23 cellular contexts compared by ENCODE assay signal in genomic region chr6:101527467-101527866, GRCh38.
"Had no signal": no experiment of that assay in that cellular context is flagged by ENCODE, and none has a peak within 500 bp of the region (broad histone marks: within the 10 kb centered on the region; RNA-seq: fewer than 3 reads in every experiment).

No MANE protein-coding gene starts in this region.

- H3K36me3 ChIP-seq: colonic mucosa, esophagus squamous epithelium, gastroesophageal sphincter, heart right ventricle, left lung, lower lobe of right lung had no signal

- H3K27ac Mint-ChIP-seq: dendritic cell treated with granulocyte-macrophage colony-stimulating factor and Interleukin-4, amounts not matched to agents 40 ng/mL and 50 ng/mL, for 4 days; effector memory CD8-positive, alpha-beta T cell; endodermal cell; mesothelial cell of epicardium; naive B cell had no signal

- ATAC-seq: effector memory CD8-positive, alpha-beta T cell; esophagus mucosa; gastroesophageal sphincter; heart right ventricle; left cardiac atrium; left lung; left ventricle myocardium superior; lower lobe of right lung had no signal

- H3K27me3 Mint-ChIP-seq: dendritic cell treated with granulocyte-macrophage colony-stimulating factor and Interleukin-4, amounts not matched to agents 40 ng/mL and 50 ng/mL, for 4 days; effector memory CD8-positive, alpha-beta T cell; naive B cell had no signal

- H3K27me3 ChIP-seq: colonic mucosa, esophagus squamous epithelium, gastroesophageal sphincter, heart right ventricle, left lung had no signal

- H3K4me1 Mint-ChIP-seq: naive B cell had no signal

- H3K4me1 ChIP-seq: colonic mucosa, esophagus squamous epithelium, gastroesophageal sphincter, heart right ventricle, left lung, lower lobe of right lung had no signal

- H3K27ac ChIP-seq: colonic mucosa, epithelial cell of prostate, esophagus squamous epithelium, gastroesophageal sphincter, heart right ventricle, left lung, lower lobe of right lung had no signal

- H3K9me3 ChIP-seq: colonic mucosa, esophagus squamous epithelium, gastroesophageal sphincter, heart right ventricle, left lung, lower lobe of right lung had no signal

- H3K4me3 ChIP-seq: colonic mucosa, esophagus squamous epithelium, gastroesophageal sphincter, heart right ventricle, left lung, lower lobe of right lung had no signal

- H3K36me3 Mint-ChIP-seq: mesothelial cell of epicardium, naive B cell had no signal

- H3K9me3 Mint-ChIP-seq: dendritic cell treated with granulocyte-macrophage colony-stimulating factor and Interleukin-4, amounts not matched to agents 40 ng/mL and 50 ng/mL, for 4 days; endodermal cell; mesothelial cell of epicardium had no signal

- H3K4me3 Mint-ChIP-seq: dendritic cell treated with granulocyte-macrophage colony-stimulating factor and Interleukin-4, amounts not matched to agents 40 ng/mL and 50 ng/mL, for 4 days; effector memory CD8-positive, alpha-beta T cell; endodermal cell; mesothelial cell of epicardium; naive B cell had no signal

- DNase-seq: colonic mucosa; cortex of kidney; effector CD8-positive, alpha-beta T cell; effector memory CD8-positive, alpha-beta T cell; endodermal cell; erythroblast; esophagus squamous epithelium; foreskin fibroblast; foreskin melanocyte; head of caudate nucleus; heart right ventricle; hippocampal formation; left cardiac atrium; left lung; left ventricle myocardium superior; lower lobe of right lung; mesenchymal stem cell; naive B cell had no signal
